16 cellular contexts compared by ENCODE assay signal in the genomic region with DNA sequence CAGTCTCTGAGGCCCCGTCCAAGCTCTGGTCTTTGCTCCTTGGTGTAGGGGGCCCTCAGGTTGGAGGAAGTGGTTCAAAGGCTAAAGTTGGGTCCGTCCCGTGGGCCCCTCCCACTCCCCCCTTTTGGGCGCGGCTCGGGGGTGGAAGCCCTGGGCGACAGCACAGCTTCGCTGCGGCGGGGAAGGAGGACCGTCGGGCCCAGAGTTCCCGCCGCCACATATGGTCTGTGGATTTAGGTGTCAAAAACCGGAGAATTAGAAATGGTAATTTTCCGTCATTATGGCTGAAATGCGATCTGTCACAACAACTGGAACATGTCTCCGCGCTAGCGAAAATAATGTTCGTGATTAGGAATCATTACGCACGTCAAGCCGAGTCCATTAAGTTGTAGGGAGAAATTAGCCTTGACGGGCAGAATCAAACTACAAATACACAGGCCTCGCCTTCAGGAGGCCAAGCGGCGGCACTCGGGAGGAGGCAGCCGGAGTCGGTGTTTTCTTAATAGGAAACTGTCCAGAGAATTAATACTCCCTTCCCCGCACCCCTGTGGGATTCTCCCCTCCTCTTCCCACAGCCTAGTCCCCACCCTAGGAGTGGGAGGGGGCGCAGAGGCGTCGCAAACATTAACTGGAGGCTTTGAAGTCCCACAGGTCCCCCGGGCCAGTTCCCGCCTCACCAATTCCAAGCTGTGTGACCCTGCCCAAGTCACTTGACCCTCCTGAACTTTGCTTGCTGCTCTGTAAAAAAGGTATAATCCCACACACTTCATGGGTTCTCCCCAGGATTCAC. TPM values are rescaled to one million over a fixed set of nuclear protein-coding genes. Genes with fewer than 3 reads are reported as not detected.
DNase-seq lines count a peak whose midpoint lies in the region; ATAC-seq and TF ChIP-seq lines count a peak whose summit lies in the region.
"Had no signal": no experiment of that assay in that cellular context is flagged by ENCODE, and none has a peak within 500 bp of the region (broad histone marks: within the 10 kb centered on the region; RNA-seq: fewer than 3 reads in every experiment).

No MANE protein-coding gene starts in this region.

- H3K4me3 Mint-ChIP-seq in immature natural killer cell = peak overlapping the region; percentile 68 to 78 (median 75)

- no peak overlapping the region for H3K9ac ChIP-seq in BLaER1 treated with 17β-estradiol and CSF1 and Interleukin-3, amounts not matched to agents 10 nM and 100 nM

- H4K20me1 ChIP-seq in BLaER1 treated with 17β-estradiol and CSF1 and Interleukin-3, amounts not matched to agents 10 nM and 100 nM = peaks cover 0 to 53% (median 15%) of the 10 kb centered on the region in 11 experiments; a peak in 10 of 22 replicates

- POLR2A ChIA-PET in A673 (lab: Charles Lee; ENCODE audit: low non-redundant PET) = no interaction called here

- H3K27me3 Mint-ChIP-seq in immature natural killer cell (ENCODE audit: low read depth in 3 of 3) = peaks cover 47 to 76% (median 75%) of the 10 kb centered on the region in 3 donors

- peaks cover 32 to 38% of the 10 kb centered on the region in 2 donors for H3K4me1 Mint-ChIP-seq in immature natural killer cell

- peaks cover 8 to 48% (median 17%) of the 10 kb centered on the region in 6 donors for H3K9me3 Mint-ChIP-seq in immature natural killer cell

- peaks cover 0 to 11% (median 3%) of the 10 kb centered on the region in 3 donors for H3K36me3 Mint-ChIP-seq in immature natural killer cell

- ATAC-seq in GM18498 (IDR thresholded peaks at IDR 0.05; ENCODE audit: unreplicated experiment) = no peak
- ATAC-seq: heart left ventricle, left colon, psoas muscle had no signal

- CTCF ChIA-PET in A673 (lab: Charles Lee) = no interaction called here

- H3K27ac Mint-ChIP-seq in immature natural killer cell = no peak overlapping the region

- H3K9me3 ChIP-seq in A673 (ENCODE audit: low read depth, low read length, poor library complexity, severe bottlenecking) = no peaks in the 10 kb centered on the region
- H3K9me3 ChIP-seq in BLaER1 treated with 17β-estradiol and CSF1 and Interleukin-3, amounts not matched to agents 10 nM and 100 nM (replicated peaks in 1 of 11) = peaks cover 20 to 65% (median 37%) of the 10 kb centered on the region in 11 experiments
- H3K9me3 ChIP-seq in effector memory CD4-positive, alpha-beta T cell (ENCODE audit: control insufficient read depth, low read length) = no peaks in the 10 kb centered on the region

- peak overlapping the region; percentile 8 for H3K4me3 ChIP-seq in A673 (ENCODE audit: low read depth, low read length, poor library complexity, severe bottlenecking)
- peak overlapping the region in 4 of 10 experiments; percentile 2 to 36 (median 30); a peak in 3 of 20 replicates for H3K4me3 ChIP-seq in BLaER1 treated with 17β-estradiol and CSF1 and Interleukin-3, amounts not matched to agents 10 nM and 100 nM
- no peak overlapping the region for H3K4me3 ChIP-seq in effector memory CD4-positive, alpha-beta T cell (ENCODE audit: insufficient read depth, low read depth, low read length, poor library complexity, severe bottlenecking)
- H3K4me3 ChIP-seq: heart left ventricle, psoas muscle, tibial artery had no signal

- no peaks in the 10 kb centered on the region for H3K36me3 ChIP-seq in A673 (ENCODE audit: insufficient read depth, low read length, poor library complexity, severe bottlenecking)
- no peaks in the 10 kb centered on the region for H3K36me3 ChIP-seq in BLaER1 treated with 17β-estradiol and CSF1 and Interleukin-3, amounts not matched to agents 10 nM and 100 nM
- H3K36me3 ChIP-seq in effector memory CD4-positive, alpha-beta T cell (ENCODE audit: control insufficient read depth, insufficient read depth, low read length) = no peaks in the 10 kb centered on the region
- H3K36me3 ChIP-seq: heart left ventricle, tibial artery, WERI-Rb-1 had no signal

- H3K4me1 ChIP-seq in A673 (ENCODE audit: insufficient read depth, low read length, poor library complexity, severe bottlenecking) = peaks cover 7% of the 10 kb centered on the region
- peaks cover 16 to 23% (median 18%) of the 10 kb centered on the region in 10 experiments for H3K4me1 ChIP-seq in BLaER1 treated with 17β-estradiol and CSF1 and Interleukin-3, amounts not matched to agents 10 nM and 100 nM
- H3K4me1 ChIP-seq in effector memory CD4-positive, alpha-beta T cell (ENCODE audit: control insufficient read depth, insufficient read depth, low read length, poor library complexity, severe bottlenecking) = peaks cover 21% of the 10 kb centered on the region
- H3K4me1 ChIP-seq: psoas muscle had no signal

- intact Hi-C loops in A673 (cut with micrococcal nuclease; ENCODE audit: unreplicated experiment) = no loop called here

- DNase-seq in A673 (ENCODE audit: low spot score) (no peak), NCI-H69 (lab: John Stamatoyannopoulos, UW) (peak; percentile 59), immature natural killer cell (no peak), germinal center (ENCODE audit: low spot score) (no peak), cortex of kidney (lab: John Stamatoyannopoulos, UW) (no peak)
- no peak for DNase-seq in effector memory CD4-positive, alpha-beta T cell
- DNase-seq: erythroblast, GOT3, heart left ventricle, left colon, NCI-H1048, psoas muscle, tibial artery had no signal

- no peak for TF ChIP-seq CTCF in A673 (conservative IDR thresholded peaks at IDR 0.05; ENCODE audit: low read depth, low read length)

- no peak overlapping the region for H3K27ac ChIP-seq in A673 (ENCODE audit: low read depth, low read length, poor library complexity, severe bottlenecking)
- no peak overlapping the region for H3K27ac ChIP-seq in BLaER1 treated with 17β-estradiol and CSF1 and Interleukin-3, amounts not matched to agents 10 nM and 100 nM
- no peak overlapping the region for H3K27ac ChIP-seq in effector memory CD4-positive, alpha-beta T cell (ENCODE audit: insufficient read depth, low read length, poor library complexity, severe bottlenecking)
- H3K27ac ChIP-seq: heart left ventricle, psoas muscle, tibial artery, WERI-Rb-1 had no signal

- H3K27me3 ChIP-seq in A673 (replicated peaks; ENCODE audit: insufficient read depth, low read depth, low read length, poor library complexity) = no peaks in the 10 kb centered on the region
- peaks cover 99 to 100% (median 100%) of the 10 kb centered on the region in 11 experiments for H3K27me3 ChIP-seq in BLaER1 treated with 17β-estradiol and CSF1 and Interleukin-3, amounts not matched to agents 10 nM and 100 nM
- peaks cover 94% of the 10 kb centered on the region for H3K27me3 ChIP-seq in effector memory CD4-positive, alpha-beta T cell (replicated peaks; ENCODE audit: control insufficient read depth, insufficient read depth, low read length, poor library complexity, severe bottlenecking)

- no TSS peak for BruUV-seq in A673 (replicated peaks; lab: Mats Ljungman, UMichigan)

- peak overlapping the region in 7 of 11 experiments; percentile 48 to 78 (median 60); a peak in 14 of 22 replicates for H3K4me2 ChIP-seq in BLaER1 treated with 17β-estradiol and CSF1 and Interleukin-3, amounts not matched to agents 10 nM and 100 nM

RNA-seq across cellular contexts. Expression of gene NKX3-2, which starts 15.0 kb away (rescaled TPM):
- 2.4 and 3.1 TPM in 2 replicates for total RNA-seq in A673 (2021)
- not detected for polyA plus RNA-seq in immature natural killer cell
- polyA plus RNA-seq: heart left ventricle had no signal

RNA-seq across cellular contexts. Expression of gene RAB28, which starts 45.2 kb away (rescaled TPM):
- total RNA-seq in A673 (2021) = 22.6 and 24.8 TPM in 2 replicates
- 10 to 100 TPM; 16.8 to 25.2 (median 20.7) TPM for polyA plus RNA-seq in immature natural killer cell
